Comparison of ENCODE assay signal across 8 cellular contexts in genomic region chr19:8004001-8004400, GRCh38. TPM values are rescaled to one million over a fixed set of nuclear protein-coding genes. Genes with fewer than 3 reads are reported as not detected.
A peak's percentile ranks its signal among the peaks of the same experiment; 100 is the strongest.
DNase-seq lines count a peak whose midpoint lies in the region; ATAC-seq and TF ChIP-seq lines count a peak whose summit lies in the region.

No MANE protein-coding gene starts in this region.

- H3K4me1 ChIP-seq in Panc1 (ENCODE audit: control insufficient read depth, insufficient read depth, low read length), result peaks cover 30% of the 10 kb centered on the region
- peaks cover 51 to 73% (median 66%) of the 10 kb centered on the region in 4 donors for H3K4me1 ChIP-seq in esophagus muscularis mucosa
- peaks cover 19% of the 10 kb centered on the region for H3K4me1 ChIP-seq in prostate gland (replicated peaks)

- H3K27ac ChIP-seq in Panc1 (ENCODE audit: low read length), result peak overlapping the region; percentile 78
- H3K27ac ChIP-seq in esophagus muscularis mucosa (replicated peaks in 1 of 4), result peak overlapping the region in 2 of 4 donors; percentile 76 to 84
- H3K27ac ChIP-seq in prostate gland, result no peak overlapping the region

- CTCF ChIA-PET in Panc1 (lab: Charles Lee), result no interaction called here

- H3K4me3 ChIP-seq in GM06990 (replicated peaks; ENCODE audit: low read depth, low read length), result peak overlapping the region; percentile 66
- H3K4me3 ChIP-seq in Panc1 (ENCODE audit: low read depth in 2 of 2, low read length in 2 of 2), result peak overlapping the region; percentile 76 to 81
- H3K4me3 ChIP-seq in esophagus muscularis mucosa, result peak overlapping the region; percentile 84 to 95 (median 86)
- H3K4me3 ChIP-seq in prostate gland, result peak overlapping the region; percentile 70

- intact Hi-C loops in Panc1 (cut with micrococcal nuclease; ENCODE audit: unreplicated experiment) (no loop called here), esophagus muscularis mucosa (cut with DNase I) (loop anchor here (5.0 to 10.0 kb wide), 2 partner anchors 62 to 251 kb away; partner anchors contain the start of gene TIMM44), prostate gland (cut with DNase I) (loop anchor here (5.0 to 10.0 kb wide), 2 partner anchors 62 to 251 kb away; partner anchors contain the start of gene TIMM44)

- TF ChIP-seq EP300 in esophagus muscularis mucosa (IDR thresholded peaks at IDR 0.05), result no peak

- ATAC-seq in Panc1 (no peak), HG02884 (IDR thresholded peaks at IDR 0.05; ENCODE audit: unreplicated experiment) (no peak)

- H3K9me3 ChIP-seq in Panc1 (ENCODE audit: control insufficient read depth, insufficient read depth, low read depth, low read length), result no peaks in the 10 kb centered on the region
- no peaks in the 10 kb centered on the region for H3K9me3 ChIP-seq in esophagus muscularis mucosa
- no peaks in the 10 kb centered on the region for H3K9me3 ChIP-seq in prostate gland

- in situ Hi-C loops in Panc1 (cut with HindIII; ENCODE audit: low pct_unique_long_range_greater_than_20kb, low sequenced_read_pairs), result no loop called here

- no peak for TF ChIP-seq CTCF in GM06990 (IDR thresholded peaks at IDR 0.05; ENCODE audit: insufficient read depth, low read length, poor library complexity, severe bottlenecking)
- TF ChIP-seq CTCF in Panc1 (IDR thresholded peaks at IDR 0.05), result no peak
- no peak for TF ChIP-seq CTCF in esophagus muscularis mucosa (IDR thresholded peaks at IDR 0.05)
- TF ChIP-seq CTCF in prostate gland (IDR thresholded peaks at IDR 0.05), result no peak

- H3K36me3 ChIP-seq in GM06990 (ENCODE audit: control insufficient read depth, insufficient read depth, low read length), result peaks cover 5% of the 10 kb centered on the region
- no peaks in the 10 kb centered on the region; the same call in none of the 2 replicates for H3K36me3 ChIP-seq in Panc1 (ENCODE audit: control insufficient read depth, insufficient read depth, low read length)
- peaks cover 0 to 14% (median 7%) of the 10 kb centered on the region in 4 donors for H3K36me3 ChIP-seq in esophagus muscularis mucosa
- H3K36me3 ChIP-seq in prostate gland, result no peaks in the 10 kb centered on the region

- TSS peak; percentile 89 for BruUV-seq in Panc1 (replicated peaks; lab: Mats Ljungman, UMichigan)

- TF ChIP-seq POLR2A in esophagus muscularis mucosa (IDR thresholded peaks at IDR 0.05; ENCODE audit: low read depth) (no peak), prostate gland (IDR thresholded peaks at IDR 0.05) (no peak)

- no peaks in the 10 kb centered on the region for H3K27me3 ChIP-seq in GM06990 (replicated peaks; ENCODE audit: control insufficient read depth, insufficient read depth, low read length)
- H3K27me3 ChIP-seq in Panc1 (ENCODE audit: control insufficient read depth, insufficient read depth, low read length), result no peaks in the 10 kb centered on the region
- H3K27me3 ChIP-seq in esophagus muscularis mucosa, result no peaks in the 10 kb centered on the region
- H3K27me3 ChIP-seq in prostate gland (replicated peaks; ENCODE audit: insufficient read depth), result no peaks in the 10 kb centered on the region

- WGBS in esophagus muscularis mucosa, result 67% methylated on average over 6 of the region's 6 CpGs
- WGBS in prostate gland, result 65% methylated on average over 6 of the region's 6 CpGs

- no peak for DNase-seq in GM06990 (ENCODE audit: extremely low read depth, insufficient read length)
- DNase-seq in Panc1 (ENCODE audit: low read depth, low spot score), result no peak
- DNase-seq in esophagus muscularis mucosa (ENCODE audit: extremely low spot score), result no peak
- no peak for DNase-seq in prostate gland (ENCODE audit: low spot score)
- DNase-seq in NCI-H2227 treated with DMSO at 0.1 percent for 48 hours (lab: John Stamatoyannopoulos, UW), result no peak
- DNase-seq in GM19240 (ENCODE audit: insufficient read length, low spot score), result no peak
- DNase-seq in superior temporal gyrus (ENCODE audit: extremely low spot score), result no peak

- POLR2A ChIA-PET in Panc1 (lab: Charles Lee), result no interaction called here

RNA-seq across cellular contexts. Expression of gene ELAVL1, which starts 1.4 kb away (rescaled TPM):
- total RNA-seq in Panc1 (2021; ENCODE audit: unreplicated experiment) (123 TPM), esophagus muscularis mucosa (10 to 100 TPM; 27.0 to 49.1 (median 38.3) TPM), prostate gland (10 to 100 TPM; 35.6 to 76.9 TPM)
- 86.6 TPM for polyA plus RNA-seq in Panc1 (2012; ENCODE audit: insufficient read length)

RNA-seq across cellular contexts. Expression of gene CCL25, which starts 48.6 kb away (rescaled TPM):
- total RNA-seq in Panc1 (2021; ENCODE audit: unreplicated experiment), result not detected
- not detected for polyA plus RNA-seq in Panc1 (2012; ENCODE audit: insufficient read length)
- total RNA-seq in esophagus muscularis mucosa, result not detected
- not detected for total RNA-seq in prostate gland
